ENCODE assay signal across 8 cellular contexts in the genomic region with DNA sequence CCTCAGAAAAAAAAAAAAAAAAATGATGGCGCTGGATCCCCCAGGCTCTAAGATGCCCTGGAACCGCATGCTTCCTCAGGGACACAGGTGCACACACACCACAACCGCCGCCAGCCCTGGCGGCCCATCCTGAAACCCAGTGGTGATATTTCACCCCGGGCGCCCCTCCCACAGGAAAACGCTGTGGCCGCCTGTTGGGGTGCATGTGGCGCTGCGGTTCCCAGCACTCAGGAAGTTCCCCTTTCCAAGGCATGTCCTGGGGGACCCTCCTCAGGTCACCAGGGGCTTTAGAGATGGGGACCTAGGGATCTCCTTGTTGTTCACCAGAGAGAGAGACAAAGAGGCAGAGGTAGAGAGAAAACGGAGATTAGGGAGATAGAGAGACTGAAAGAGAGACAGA. TPM values are rescaled to one million over a fixed set of nuclear protein-coding genes. Genes with fewer than 3 reads are reported as not detected.
DNase-seq lines count a peak whose midpoint lies in the region; ATAC-seq and TF ChIP-seq lines count a peak whose summit lies in the region.

No MANE protein-coding gene starts in this region.

- no peaks in the 10 kb centered on the region for H3K9me2 ChIP-seq in HCT116 (ENCODE audit: insufficient read depth)

- H3K9ac ChIP-seq in BLaER1 treated with 17β-estradiol and CSF1 and Interleukin-3, amounts not matched to agents 10 nM and 100 nM, result peak overlapping the region; percentile 30 to 89 (median 74)
- H3K9ac ChIP-seq in HCT116 (ENCODE audit: low read length), result peak overlapping the region; percentile 72

- in situ Hi-C loops in brain microvascular endothelial cell (cut with HindIII; ENCODE audit: low pct_ligation_motif_present, low sequenced_read_pairs), result no loop called here

- RAD21 ChIA-PET in HCT116 (lab: Charles Lee; ENCODE audit: low non-redundant PET in 1 of 2, low total read pairs in 2 of 2, uncharacterized antibody in 2 of 2, unreplicated experiment in 2 of 2), result no interaction called here

- CTCF ChIA-PET in HCT116 (lab: Charles Lee), result interaction anchor here (1.2 to 2.2 kb wide), 2 partner anchors 10 to 86 kb away, joined by 3 to 9 read pairs; a partner anchor contains a TSS

- 0 out of 2 replicates have a peak, but pooled peaks cover 4% of the 10 kb centered on the region for H3K79me2 ChIP-seq in HCT116 (ENCODE audit: insufficient read depth, low read length)

- TF ChIP-seq CTCF in HCT116 (IDR thresholded peaks at IDR 0.05 in 2 of 3, conservative IDR thresholded peaks at IDR 0.05 in 1 of 3; ENCODE audit: borderline replicate concordance in 1 of 3, insufficient read depth in 1 of 3, low read depth in 2 of 3, low read length in 2 of 3) (0 out of 6 replicates have a peak, but pooled peaks of 1 of the 3 experiments have one; percentile 13), brain microvascular endothelial cell (IDR thresholded peaks at IDR 0.05; ENCODE audit: low read depth, low read length, missing control alignments) (no peak), mucosa of descending colon (IDR thresholded peaks at IDR 0.05) (no peak), gastroesophageal sphincter (IDR thresholded peaks at IDR 0.05) (no peak)

- peak overlapping the region; percentile 74 to 98 (median 90) for H3K4me2 ChIP-seq in BLaER1 treated with 17β-estradiol and CSF1 and Interleukin-3, amounts not matched to agents 10 nM and 100 nM
- H3K4me2 ChIP-seq in HCT116 (ENCODE audit: low read length), result peak overlapping the region; percentile 95

- DNase-seq in HCT116 (ENCODE audit: low read depth, low spot score), result no peak
- DNase-seq in brain microvascular endothelial cell, result no peak
- peak; percentile 16 to 61 (median 28) for DNase-seq in mucosa of descending colon
- DNase-seq in activated CD4-positive, CD25-positive, alpha-beta regulatory T cell treated with anti-CD3 and anti-CD28 coated beads, Interleukin-2, amount 50 U/mL, for 72 hours, result no peak

- TF ChIP-seq RAD21 in HCT116 (IDR thresholded peaks at IDR 0.05; ENCODE audit: low read depth), result no peak

- H3K36me3 ChIP-seq in BLaER1 treated with 17β-estradiol and CSF1 and Interleukin-3, amounts not matched to agents 10 nM and 100 nM, result peaks cover 0 to 46% (median 28%) of the 10 kb centered on the region in 11 experiments; a peak in 17 of 22 replicates
- H3K36me3 ChIP-seq in HCT116 (ENCODE audit: control insufficient read depth in 1 of 2, insufficient read depth in 2 of 2, low read length in 2 of 2), result peaks cover 5 to 7% of the 10 kb centered on the region in 2 experiments; a peak in 1 of 4 replicates
- H3K36me3 ChIP-seq in brain microvascular endothelial cell (replicated peaks), result no peaks in the 10 kb centered on the region
- no peaks in the 10 kb centered on the region for H3K36me3 ChIP-seq in mucosa of descending colon (ENCODE audit: low read depth)
- no peaks in the 10 kb centered on the region for H3K36me3 ChIP-seq in gastroesophageal sphincter

- peak overlapping the region; percentile 46 for H2AFZ ChIP-seq in HCT116 (ENCODE audit: low read depth, low read length, poor library complexity, severe bottlenecking)

- peak overlapping the region; percentile 49 to 86 (median 73) for H3K27ac ChIP-seq in BLaER1 treated with 17β-estradiol and CSF1 and Interleukin-3, amounts not matched to agents 10 nM and 100 nM
- H3K27ac ChIP-seq in HCT116 (ENCODE audit: low read depth, low read length) (peak overlapping the region; percentile 58), brain microvascular endothelial cell (no peak overlapping the region), gastroesophageal sphincter (no peak overlapping the region)

- TF ChIP-seq POLR2A in HCT116 (IDR thresholded peaks at IDR 0.05; ENCODE audit: borderline replicate concordance, extremely low read depth, insufficient read depth, insufficient read length) (no peak), gastroesophageal sphincter (IDR thresholded peaks at IDR 0.05) (no peak)

- peaks cover 0 to 15% (median 5%) of the 10 kb centered on the region in 11 experiments; a peak in 7 of 22 replicates for H3K27me3 ChIP-seq in BLaER1 treated with 17β-estradiol and CSF1 and Interleukin-3, amounts not matched to agents 10 nM and 100 nM
- H3K27me3 ChIP-seq in HCT116 (ENCODE audit: insufficient read depth, low read length) (no peaks in the 10 kb centered on the region), brain microvascular endothelial cell (replicated peaks) (no peaks in the 10 kb centered on the region), gastroesophageal sphincter (peaks cover 82% of the 10 kb centered on the region)

- TF ChIP-seq EP300 in gastroesophageal sphincter (IDR thresholded peaks at IDR 0.05), result no peak

- intact Hi-C loops in HCT116 (cut with micrococcal nuclease) (loop anchor here (2.0 kb wide), 1 partner anchor 201 kb away; no protein-coding TSS in a partner anchor), mucosa of descending colon (cut with DNase I, micrococcal nuclease) (no loop called here)

- H3K4me1 ChIP-seq in BLaER1 treated with 17β-estradiol and CSF1 and Interleukin-3, amounts not matched to agents 10 nM and 100 nM, result peaks cover 72 to 89% (median 77%) of the 10 kb centered on the region in 10 experiments
- H3K4me1 ChIP-seq in HCT116 (ENCODE audit: control insufficient read depth in 1 of 2, insufficient read depth in 2 of 2, low read length in 2 of 2), result peaks cover 6 to 8% of the 10 kb centered on the region in 2 experiments; a peak in 3 of 4 replicates
- H3K4me1 ChIP-seq in mucosa of descending colon (ENCODE audit: low read depth), result peaks cover 4% of the 10 kb centered on the region
- peaks cover 0 to 7% (median 0%) of the 10 kb centered on the region in 3 donors for H3K4me1 ChIP-seq in gastroesophageal sphincter

- H3K4me3 ChIP-seq in BLaER1 treated with 17β-estradiol and CSF1 and Interleukin-3, amounts not matched to agents 10 nM and 100 nM, result peak overlapping the region; percentile 36 to 99 (median 70)
- peak overlapping the region; percentile 74 to 80 for H3K4me3 ChIP-seq in HCT116 (replicated peaks in 1 of 2; ENCODE audit: low read depth in 1 of 2, low read length in 2 of 2)
- peak overlapping the region; percentile 55 for H3K4me3 ChIP-seq in brain microvascular endothelial cell (ENCODE audit: low read depth, low read length)
- H3K4me3 ChIP-seq in mucosa of descending colon, result no peak overlapping the region
- H3K4me3 ChIP-seq in gastroesophageal sphincter, result peak overlapping the region in 1 of 2 donors; percentile 28

- peaks cover 0 to 3% (median 0%) of the 10 kb centered on the region in 11 experiments; a peak in 1 of 22 replicates for H3K9me3 ChIP-seq in BLaER1 treated with 17β-estradiol and CSF1 and Interleukin-3, amounts not matched to agents 10 nM and 100 nM (replicated peaks in 1 of 11)
- no peaks in the 10 kb centered on the region for H3K9me3 ChIP-seq in HCT116 (ENCODE audit: control insufficient read depth in 1 of 2, insufficient read depth in 1 of 2, low read depth in 1 of 2, low read length in 2 of 2)
- no peaks in the 10 kb centered on the region for H3K9me3 ChIP-seq in mucosa of descending colon
- no peaks in the 10 kb centered on the region for H3K9me3 ChIP-seq in gastroesophageal sphincter

- H4K20me1 ChIP-seq in BLaER1 treated with 17β-estradiol and CSF1 and Interleukin-3, amounts not matched to agents 10 nM and 100 nM, result peaks cover 0 to 52% (median 24%) of the 10 kb centered on the region in 11 experiments; a peak in 13 of 22 replicates
- H4K20me1 ChIP-seq in HCT116 (ENCODE audit: insufficient read depth), result no peaks in the 10 kb centered on the region

- no TSS peak for BruUV-seq in HCT116 (replicated peaks; lab: Mats Ljungman, UMichigan)

- ATAC-seq in HCT116 (peak; percentile 52), mucosa of descending colon (no peak), HG03095 (IDR thresholded peaks at IDR 0.05; ENCODE audit: unreplicated experiment) (no peak), gastroesophageal sphincter (no peak), HG03135 (IDR thresholded peaks at IDR 0.05; ENCODE audit: unreplicated experiment) (no peak)

- 4 to 32% methylated on average over 5 to 8 of the region's 12 CpGs for WGBS in gastroesophageal sphincter (ENCODE audit: low coverage in 1 of 2), 2 donors

- POLR2A ChIA-PET in HCT116 (lab: Charles Lee), result interaction anchor here (0.7 to 1.0 kb wide), 2 partner anchors 9 to 196 kb away, joined by 3 to 4 read pairs; no protein-coding TSS in a partner anchor

TF ChIP-seq in HCT116, 20 proteins besides CTCF, POLR2A, EP300 and RAD21:
- TF ChIP-seq CEBPB (IDR thresholded peaks at IDR 0.05; ENCODE audit: low read depth), result no peak
- TF ChIP-seq, protein P1, sequence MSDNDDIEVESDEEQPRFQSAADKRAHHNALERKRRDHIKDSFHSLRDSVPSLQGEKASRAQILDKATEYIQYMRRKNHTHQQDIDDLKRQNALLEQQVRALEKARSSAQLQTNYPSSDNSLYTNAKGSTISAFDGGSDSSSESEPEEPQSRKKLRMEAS (IDR thresholded peaks at IDR 0.05), result peak; percentile 43; the same call in 1 of the 2 replicates
- TF ChIP-seq ZFX (IDR thresholded peaks at IDR 0.05), result no peak
- no peak for TF ChIP-seq ELF1 (IDR thresholded peaks at IDR 0.05; ENCODE audit: borderline replicate concordance, low read depth)
- no peak for TF ChIP-seq FOSL1 (IDR thresholded peaks at IDR 0.05; ENCODE audit: low read depth)

RNA-seq across cellular contexts. Expression of a gene that starts 2.5 kb away (rescaled TPM):
- total RNA-seq in HCT116 (2021; ENCODE audit: unreplicated experiment) (8.4 TPM), mucosa of descending colon (1 to 10 TPM; 1.1 to 4.2 (median 1.9) TPM), gastroesophageal sphincter (1 to 10 TPM; 1.0 to 4.4 (median 1.4) TPM)
- 6.8 TPM in 2 replicates for polyA plus RNA-seq in HCT116 (2012)

RNA-seq across cellular contexts. Expression of a gene that starts 59.1 kb away (rescaled TPM):
- total RNA-seq in HCT116 (2021; ENCODE audit: unreplicated experiment) (not detected), mucosa of descending colon (not detected), gastroesophageal sphincter (not detected)
- not detected in 2 replicates for polyA plus RNA-seq in HCT116 (2012)

RNA-seq across cellular contexts. Expression of a gene that starts 59.1 kb away (rescaled TPM):
- total RNA-seq in HCT116 (2021; ENCODE audit: unreplicated experiment) (not detected), mucosa of descending colon (not detected), gastroesophageal sphincter (not detected)
- polyA plus RNA-seq in HCT116 (2012), result not detected in 2 replicates

Comparison
In these comparisons a context has a peak if more than half of its experiments do, and no peak if none do; other contexts are left out.
1. H3K27ac ChIP-seq: peak in BLaER1 treated with 17β-estradiol and CSF1 and Interleukin-3, amounts not matched to agents 10 nM and 100 nM (11 of 11) and HCT116 (single experiment); none in brain microvascular endothelial cell (single experiment) and gastroesophageal sphincter (0 of 4).
2. DNase-seq: peak in mucosa of descending colon (3 of 3); none in HCT116 (single experiment), brain microvascular endothelial cell (single experiment) and activated CD4-positive, CD25-positive, alpha-beta regulatory T cell treated with anti-CD3 and anti-CD28 coated beads, Interleukin-2, amount 50 U/mL, for 72 hours (single experiment).